Comparison of ENCODE assay signal across 8 cellular contexts in genomic region chr3:155745795-155746550, GRCh38. TPM values are rescaled to one million over a fixed set of nuclear protein-coding genes. Genes with fewer than 3 reads are reported as not detected.
A peak's percentile ranks its signal among the peaks of the same experiment; 100 is the strongest.
DNase-seq lines count a peak whose midpoint lies in the region; ATAC-seq and TF ChIP-seq lines count a peak whose summit lies in the region.

No MANE protein-coding gene starts in this region.

- CTCF ChIA-PET in Caco-2 (lab: Charles Lee) = no interaction called here

- TF ChIP-seq CTCF in Caco-2 (IDR thresholded peaks at IDR 0.05; ENCODE audit: insufficient read depth in 1 of 2, low read depth in 1 of 2, low read length in 1 of 2, severe bottlenecking in 1 of 2, unreplicated experiment in 1 of 2) (no peak), ascending aorta (IDR thresholded peaks at IDR 0.05) (no peak), thoracic aorta (IDR thresholded peaks at IDR 0.05) (no peak)

- no peaks in the 10 kb centered on the region for H3K9me3 Mint-ChIP-seq in Caco-2 (ENCODE audit: unreplicated experiment)

- peaks cover 38% of the 10 kb centered on the region for H3K4me1 Mint-ChIP-seq in Caco-2 (ENCODE audit: low read depth, unreplicated experiment)

- H3K4me3 ChIP-seq in Caco-2 (ENCODE audit: low read depth, low read length) = no peak overlapping the region
- peak overlapping the region; percentile 56 to 71 for H3K4me3 ChIP-seq in ascending aorta
- H3K4me3 ChIP-seq in thoracic aorta = peak overlapping the region; percentile 76

- H3K27me3 ChIP-seq in Caco-2 (replicated peaks; ENCODE audit: control insufficient read depth, insufficient read depth, low read length) = no peaks in the 10 kb centered on the region
- no peaks in the 10 kb centered on the region for H3K27me3 ChIP-seq in ascending aorta
- no peaks in the 10 kb centered on the region for H3K27me3 ChIP-seq in thoracic aorta (replicated peaks; ENCODE audit: insufficient read depth)

- H3K27ac ChIP-seq in ascending aorta (peak overlapping the region in 1 of 2 donors; percentile 6), thoracic aorta (no peak overlapping the region)

- POLR2A ChIA-PET in Caco-2 (lab: Charles Lee) = interaction anchor here (0.6 kb wide), 1 partner anchor 8 kb away, joined by 11 read pairs; no protein-coding TSS in a partner anchor

- intact Hi-C loops in Caco-2 (cut with micrococcal nuclease; ENCODE audit: unreplicated experiment) (loop anchor here (2.0 kb wide), 1 partner anchor 109 kb away; the partner anchor contains the start of gene SLC33A1), ascending aorta (cut with DNase I) (no loop called here)

- DNase-seq in Caco-2 (no peak), NCI-H128 (lab: John Stamatoyannopoulos, UW; ENCODE audit: unreplicated experiment) (peak; percentile 49), ascending aorta (ENCODE audit: low spot score in 2 of 2) (peak in 1 of 2 donors; percentile 62), iris pigment epithelial cell (ENCODE audit: low read depth) (peak; percentile 14), thoracic aorta (ENCODE audit: low spot score) (no peak), NAMALWA (ENCODE audit: low spot score) (no peak)

- no peak for TF ChIP-seq POLR2A in GM18505 (IDR thresholded peaks at IDR 0.05; ENCODE audit: borderline replicate concordance, extremely low read depth, insufficient read depth, insufficient read length)

- H3K4me1 ChIP-seq in Caco-2 (peaks cover 29% of the 10 kb centered on the region), ascending aorta (peaks cover 0 to 7% of the 10 kb centered on the region in 2 donors), thoracic aorta (ENCODE audit: control insufficient read depth in 1 of 2, low read depth in 2 of 2) (peaks cover 4 to 16% of the 10 kb centered on the region in 2 donors)

- H3K4me3 Mint-ChIP-seq in Caco-2 (ENCODE audit: unreplicated experiment) = peak overlapping the region; percentile 24

- no peaks in the 10 kb centered on the region for H3K27me3 Mint-ChIP-seq in Caco-2 (ENCODE audit: insufficient read depth, unreplicated experiment)

- BruUV-seq in Caco-2 (replicated peaks; lab: Mats Ljungman, UMichigan) = no TSS peak

- peaks cover 5% of the 10 kb centered on the region for H3K36me3 Mint-ChIP-seq in Caco-2 (ENCODE audit: insufficient read depth, unreplicated experiment)

- no peak overlapping the region for H3K27ac Mint-ChIP-seq in Caco-2 (ENCODE audit: unreplicated experiment)

- H3K9me3 ChIP-seq in Caco-2 (no peaks in the 10 kb centered on the region), ascending aorta (no peaks in the 10 kb centered on the region), thoracic aorta (no peaks in the 10 kb centered on the region)

- no peaks in the 10 kb centered on the region for H3K36me3 ChIP-seq in Caco-2 (ENCODE audit: control insufficient read depth, insufficient read depth, low read length)
- H3K36me3 ChIP-seq in ascending aorta = no peaks in the 10 kb centered on the region
- H3K36me3 ChIP-seq in thoracic aorta = no peaks in the 10 kb centered on the region

- ATAC-seq in thoracic aorta (ENCODE audit: insufficient number of reproducible peaks, low FRiP score, low read depth) = no peak
- no peak for ATAC-seq in GM18505 (IDR thresholded peaks at IDR 0.05; ENCODE audit: unreplicated experiment)
- no peak for ATAC-seq in GM19035 (IDR thresholded peaks at IDR 0.05; ENCODE audit: unreplicated experiment)

RNA-seq across cellular contexts. Expression of gene PLCH1, which starts 1.1 kb away (rescaled TPM):
- total RNA-seq in Caco-2 (2022) (2.8 and 3.1 TPM in 2 replicates), ascending aorta (not detected), thoracic aorta (under 1 TPM in 1 of 2 donors, not detected in 1; 0.28 TPM)

Comparison
In these comparisons a context has a peak if more than half of its experiments do, and no peak if none do; other contexts are left out.
1. DNase-seq: peak in NCI-H128 (single experiment) and iris pigment epithelial cell (single experiment); none in Caco-2 (0 of 2), thoracic aorta (single experiment) and NAMALWA (single experiment).